17 cellular contexts compared by ENCODE assay signal in the genomic region with DNA sequence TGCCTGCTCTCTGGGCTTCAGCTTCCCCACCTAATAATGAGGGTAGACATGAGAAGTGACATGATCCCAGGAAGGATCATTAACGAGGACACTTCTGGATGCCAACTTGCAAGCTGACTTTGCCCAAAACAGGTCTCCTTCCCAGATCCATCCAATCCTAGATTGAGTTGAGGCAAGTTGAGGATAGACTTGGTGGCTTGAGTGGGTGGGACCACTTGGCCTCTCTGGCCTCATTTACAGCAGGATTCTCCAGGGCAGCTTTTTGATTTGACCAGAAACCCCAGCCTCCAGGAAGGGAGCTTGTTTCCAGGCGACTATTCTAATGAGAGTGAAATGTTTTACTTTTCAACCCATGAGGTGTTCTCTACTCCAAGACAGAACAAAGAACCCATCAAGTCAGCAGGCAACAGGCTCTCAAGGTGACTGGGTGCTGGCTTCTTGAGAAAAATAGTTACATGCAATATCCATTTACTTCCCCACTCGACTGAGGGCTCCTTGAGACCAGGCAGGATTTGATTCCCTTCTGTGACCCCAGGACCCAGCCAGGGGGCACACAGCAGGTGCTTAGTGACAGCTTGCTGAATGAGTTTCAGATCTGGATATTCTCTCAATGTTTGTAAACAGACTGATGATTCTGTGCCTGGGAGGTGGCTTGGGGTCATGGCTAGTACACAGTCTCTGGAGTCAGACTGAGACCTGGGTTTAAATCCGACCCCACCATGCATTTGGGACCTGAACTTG.
DNase-seq lines count a peak whose midpoint lies in the region; ATAC-seq and TF ChIP-seq lines count a peak whose summit lies in the region.
"Had no signal": no experiment of that assay in that cellular context is flagged by ENCODE, and none has a peak within 500 bp of the region (broad histone marks: within the 10 kb centered on the region; RNA-seq: fewer than 3 reads in every experiment).

No MANE protein-coding gene starts in this region.

- no peak overlapping the region for H3K4me3 ChIP-seq in suprapubic skin
- H3K4me3 ChIP-seq: GM12878 had no signal

- H3K27ac ChIP-seq in suprapubic skin: no peak overlapping the region
- H3K27ac ChIP-seq: HL-60 had no signal

- peak; percentile 11 for DNase-seq in activated CD4-positive, alpha-beta memory T cell treated with anti-CD3 and anti-CD28 coated beads, Interleukin-2, amount 10 ng/mL, durations not matched to agents 7 days and 5 days
- DNase-seq in activated CD4-positive, alpha-beta memory T cell treated with anti-CD3 and anti-CD28 coated beads for 36 hours: no peak
- DNase-seq in activated CD8-positive, alpha-beta memory T cell treated with anti-CD3 and anti-CD28 coated beads for 24 hours: peak; percentile 35
- DNase-seq in islet precursor cell (peak; percentile 37), suprapubic skin (ENCODE audit: low spot score in 2 of 2) (peak; percentile 22 to 69), retina (no peak)
- DNase-seq: NCI-H1436, NCI-H2081, NCI-H446, NCI-H748 treated with DMSO at 0.1 percent for 48 hours, SHP77 treated with DMSO at 0.1 percent for 48 hours had no signal

- no peak for TF ChIP-seq EP300 in suprapubic skin (IDR thresholded peaks at IDR 0.05)

- CTCF ChIA-PET in activated CD4-positive, alpha-beta memory T cell treated with anti-CD3 and anti-CD28 coated beads, Interleukin-2, amount 10 ng/mL, durations not matched to agents 7 days and 5 days (lab: Charles Lee): no interaction called here
- CTCF ChIA-PET in activated CD4-positive, alpha-beta memory T cell treated with anti-CD3 and anti-CD28 coated beads for 36 hours (lab: Charles Lee): no interaction called here

- no peak overlapping the region for H3K4me3 Mint-ChIP-seq in activated CD4-positive, alpha-beta memory T cell treated with anti-CD3 and anti-CD28 coated beads, Interleukin-2, amount 10 ng/mL, durations not matched to agents 7 days and 5 days
- no peak overlapping the region for H3K4me3 Mint-ChIP-seq in activated CD4-positive, alpha-beta memory T cell treated with anti-CD3 and anti-CD28 coated beads for 36 hours
- H3K4me3 Mint-ChIP-seq: CD14-positive monocyte had no signal

- intact Hi-C loops in activated CD4-positive, alpha-beta memory T cell treated with anti-CD3 and anti-CD28 coated beads for 36 hours (cut with micrococcal nuclease): no loop called here

- H3K36me3 Mint-ChIP-seq in activated CD4-positive, alpha-beta memory T cell treated with anti-CD3 and anti-CD28 coated beads, Interleukin-2, amount 10 ng/mL, durations not matched to agents 7 days and 5 days (ENCODE audit: low read depth): no peaks in the 10 kb centered on the region
- no peaks in the 10 kb centered on the region for H3K36me3 Mint-ChIP-seq in activated CD4-positive, alpha-beta memory T cell treated with anti-CD3 and anti-CD28 coated beads for 36 hours
- H3K36me3 Mint-ChIP-seq: CD14-positive monocyte had no signal

- TF ChIP-seq CTCF in suprapubic skin (IDR thresholded peaks at IDR 0.05): no peak

- ATAC-seq in HG03280 (IDR thresholded peaks at IDR 0.05; ENCODE audit: unreplicated experiment) (no peak), HG03045 (IDR thresholded peaks at IDR 0.05; ENCODE audit: unreplicated experiment) (no peak)
- ATAC-seq: GM12878 had no signal

- H3K27me3 Mint-ChIP-seq in activated CD4-positive, alpha-beta memory T cell treated with anti-CD3 and anti-CD28 coated beads, Interleukin-2, amount 10 ng/mL, durations not matched to agents 7 days and 5 days: peaks cover 8% of the 10 kb centered on the region
- H3K27me3 Mint-ChIP-seq in activated CD4-positive, alpha-beta memory T cell treated with anti-CD3 and anti-CD28 coated beads for 36 hours: no peaks in the 10 kb centered on the region

- no peaks in the 10 kb centered on the region for H3K9me3 Mint-ChIP-seq in activated CD4-positive, alpha-beta memory T cell treated with anti-CD3 and anti-CD28 coated beads, Interleukin-2, amount 10 ng/mL, durations not matched to agents 7 days and 5 days
- H3K9me3 Mint-ChIP-seq in activated CD4-positive, alpha-beta memory T cell treated with anti-CD3 and anti-CD28 coated beads for 36 hours: no peaks in the 10 kb centered on the region

- POLR2A ChIA-PET in activated CD4-positive, alpha-beta memory T cell treated with anti-CD3 and anti-CD28 coated beads, Interleukin-2, amount 10 ng/mL, durations not matched to agents 7 days and 5 days (lab: Charles Lee): interaction anchor here (0.7 kb wide), 1 partner anchor 16 kb away, joined by 4 read pairs; no protein-coding TSS in a partner anchor
- POLR2A ChIA-PET in activated CD4-positive, alpha-beta memory T cell treated with anti-CD3 and anti-CD28 coated beads for 36 hours (lab: Charles Lee): no interaction called here

- no peaks in the 10 kb centered on the region for H3K9me3 ChIP-seq in suprapubic skin
- H3K9me3 ChIP-seq: Caco-2 had no signal

- H3K36me3 ChIP-seq in suprapubic skin: no peaks in the 10 kb centered on the region

- H3K27ac Mint-ChIP-seq in activated CD4-positive, alpha-beta memory T cell treated with anti-CD3 and anti-CD28 coated beads, Interleukin-2, amount 10 ng/mL, durations not matched to agents 7 days and 5 days: no peak overlapping the region
- no peak overlapping the region for H3K27ac Mint-ChIP-seq in activated CD4-positive, alpha-beta memory T cell treated with anti-CD3 and anti-CD28 coated beads for 36 hours

- peaks cover 2% of the 10 kb centered on the region for H3K4me1 ChIP-seq in suprapubic skin
- H3K4me1 ChIP-seq: Caco-2 had no signal

- no peak for TF ChIP-seq POLR2A in suprapubic skin (IDR thresholded peaks at IDR 0.05)

- WGBS in suprapubic skin: 77% methylated on average over 4 of the region's 4 CpGs

- H3K27me3 ChIP-seq in suprapubic skin: no peaks in the 10 kb centered on the region

- peaks cover 11% of the 10 kb centered on the region for H3K4me1 Mint-ChIP-seq in activated CD4-positive, alpha-beta memory T cell treated with anti-CD3 and anti-CD28 coated beads, Interleukin-2, amount 10 ng/mL, durations not matched to agents 7 days and 5 days
- peaks cover 6% of the 10 kb centered on the region for H3K4me1 Mint-ChIP-seq in activated CD4-positive, alpha-beta memory T cell treated with anti-CD3 and anti-CD28 coated beads for 36 hours (ENCODE audit: low read depth)
- H3K4me1 Mint-ChIP-seq: CD14-positive monocyte had no signal

Comparison
In these comparisons a context has a peak if more than half of its experiments do, and no peak if none do; other contexts are left out.
1. DNase-seq: peak in activated CD4-positive, alpha-beta memory T cell treated with anti-CD3 and anti-CD28 coated beads, Interleukin-2, amount 10 ng/mL, durations not matched to agents 7 days and 5 days (single experiment), activated CD8-positive, alpha-beta memory T cell treated with anti-CD3 and anti-CD28 coated beads for 24 hours (single experiment), islet precursor cell (single experiment) and suprapubic skin (2 of 2); none in activated CD4-positive, alpha-beta memory T cell treated with anti-CD3 and anti-CD28 coated beads for 36 hours (single experiment) and retina (single experiment).